ENCODE assay signal across 22 cellular contexts in the genomic region with DNA sequence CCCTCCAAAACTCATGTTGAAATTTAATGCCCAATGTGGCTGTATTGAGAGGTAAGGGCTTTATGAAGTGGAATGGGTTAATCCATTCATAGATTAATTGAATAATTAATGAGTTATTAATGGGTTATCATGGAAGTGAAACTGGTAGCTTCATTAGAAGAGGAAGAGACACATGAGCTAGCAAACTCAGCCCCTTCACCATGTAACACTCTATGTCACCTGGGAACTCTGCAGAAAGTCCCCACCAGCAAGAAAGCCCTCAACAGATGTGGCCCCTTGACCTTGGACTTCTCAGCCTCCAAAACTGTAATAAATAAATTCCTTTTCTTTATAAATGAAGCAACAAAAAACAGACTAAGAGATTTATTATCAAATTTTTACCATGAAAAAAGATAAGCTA.
DNase-seq lines count a peak whose midpoint lies in the region; ATAC-seq, FAIRE-seq and TF ChIP-seq lines count a peak whose summit lies in the region.
"Had no signal": no experiment of that assay in that cellular context is flagged by ENCODE, and none has a peak within 500 bp of the region (broad histone marks: within the 10 kb centered on the region; RNA-seq: fewer than 3 reads in every experiment).

No MANE protein-coding gene starts in this region.

- POLR2A ChIA-PET in GM12878 (lab: Charles Lee), result interaction anchor here (1.1 kb wide), 1 partner anchor 117 kb away, joined by 3 read pairs; no protein-coding TSS in a partner anchor

- H3K27me3 ChIP-seq in GM12878 (replicated peaks in 1 of 2; ENCODE audit: control insufficient read depth in 2 of 2, insufficient read depth in 2 of 2, low read length in 1 of 2), result no peaks in the 10 kb centered on the region
- H3K27me3 ChIP-seq: BE2C had no signal

- RAD21 ChIA-PET in GM12878 (lab: Charles Lee; ENCODE audit: unreplicated experiment), result interaction anchor here (0.7 to 1.6 kb wide), 5 partner anchors 8 to 224 kb away, joined by 3 to 4 read pairs (median 3); a partner anchor contains a TSS

- no peak for TF ChIP-seq CTCF in GM12878 (IDR thresholded peaks at IDR 0.05 in 2 of 3, conservative IDR thresholded peaks at IDR 0.05 in 1 of 3; ENCODE audit: control insufficient read depth in 2 of 3, extremely low read depth in 1 of 3, insufficient read depth in 1 of 3, low read depth in 3 of 3, low read length in 3 of 3)

- ATAC-seq in GM18907 (IDR thresholded peaks at IDR 0.05; ENCODE audit: unreplicated experiment) (peak; percentile 63), HG03460 (IDR thresholded peaks at IDR 0.05; ENCODE audit: unreplicated experiment) (peak; percentile 55), GM12878 (peak; percentile 62)
- ATAC-seq: HepG2 had no signal

- H3K27ac ChIP-seq in GM12878 (ENCODE audit: control insufficient read depth, insufficient read depth), result no peak overlapping the region
- H3K27ac ChIP-seq: GM23248 had no signal

- CTCF ChIA-PET in GM12878 (lab: Yijun Ruan, JAX), result interaction anchor here (0.8 to 1.8 kb wide), 2 partner anchors 75 to 77 kb away, joined by 3 to 4 read pairs; no protein-coding TSS in a partner anchor

- FAIRE-seq in GM12878 (lab: Jason Lieb, UNC), result no peak
- FAIRE-seq: A204.1, GM19239, HepG2 had no signal

- H3K9me3 ChIP-seq in GM12878 (replicated peaks; ENCODE audit: control insufficient read depth, insufficient read depth, low read length), result no peaks in the 10 kb centered on the region
- H3K9me3 ChIP-seq: BE2C, HAP-1 had no signal

- H3K79me2 ChIP-seq in GM12878 (ENCODE audit: control insufficient read depth, insufficient read depth, low read length), result no peaks in the 10 kb centered on the region

- no peak overlapping the region for H3K9ac ChIP-seq in GM12878 (ENCODE audit: control insufficient read depth, insufficient read depth, low read length)
- H3K9ac ChIP-seq: GM23248 had no signal

- H4K20me1 ChIP-seq in GM12878 (ENCODE audit: control insufficient read depth, insufficient read depth), result no peaks in the 10 kb centered on the region

- BruUV-seq in GM12878 (replicated peaks; lab: Mats Ljungman, UMichigan), result no TSS peak

- DNase-seq in GM12878 (ENCODE audit: low read depth, low spot score) (no peak), posterior cingulate gyrus (no peak), NCI-H2029 treated with DMSO at 0.1 percent for 48 hours (lab: John Stamatoyannopoulos, UW) (no peak), NCI-H526 treated with DMSO at 0.1 percent for 48 hours (lab: John Stamatoyannopoulos, UW) (no peak), DMS79 (lab: John Stamatoyannopoulos, UW) (no peak)
- DNase-seq: ACHN; BE2C; C1 segment of cervical spinal cord; CD4-positive, CD25-positive, alpha-beta regulatory T cell; CD8-positive, alpha-beta memory T cell; COR-L47; DMS 273 treated with DMSO at 0.1 percent for 48 hours; GDM1; GM23248; Kasumi-1; KBM-7 had no signal

- no peak for TF ChIP-seq RAD21 in GM12878 (IDR thresholded peaks at IDR 0.05; ENCODE audit: insufficient read depth, low read depth, low read length)

- H2AFZ ChIP-seq in GM12878 (ENCODE audit: control insufficient read depth, low read depth, low read length), result no peak overlapping the region
- H2AFZ ChIP-seq: GM23248 had no signal

- SMC1A ChIA-PET in GM12878 (lab: Charles Lee; ENCODE audit: uncharacterized antibody, unreplicated experiment), result interaction anchor here (1.1 to 1.8 kb wide), 7 partner anchors 8 to 376 kb away, joined by 3 to 6 read pairs (median 4); no protein-coding TSS in a partner anchor

- no peaks in the 10 kb centered on the region for H3K36me3 ChIP-seq in GM12878 (ENCODE audit: control insufficient read depth in 2 of 2, insufficient read depth in 2 of 2, low read length in 1 of 2)
- H3K36me3 ChIP-seq: BE2C, HAP-1 had no signal

- H3K4me2 ChIP-seq in GM12878 (ENCODE audit: control insufficient read depth, insufficient read depth), result no peak overlapping the region

- H3K4me1 ChIP-seq in GM12878 (ENCODE audit: control insufficient read depth, insufficient read depth, low read length), result peaks cover 6% of the 10 kb centered on the region
- H3K4me1 ChIP-seq: HAP-1 had no signal

- intact Hi-C loops in GM12878 (cut with micrococcal nuclease; ENCODE audit: unreplicated experiment) (no loop called here), posterior cingulate gyrus (cut with DNase I) (no loop called here)

- H3K4me3 ChIP-seq in GM12878, result no peak overlapping the region
- H3K4me3 ChIP-seq: GM23248, HAP-1 had no signal

- TF ChIP-seq EP300 in GM12878 (IDR thresholded peaks at IDR 0.05; ENCODE audit: borderline replicate concordance in 1 of 2, control insufficient read depth in 1 of 2, low read depth in 2 of 2, low read length in 2 of 2), result no peak

- TF ChIP-seq POLR2A in GM12878 (IDR thresholded peaks at IDR 0.05; ENCODE audit: low read depth, low read length), result no peak

- in situ Hi-C loops in GM12878 (cut with MboI), result no loop called here

TF ChIP-seq in GM12878, 131 proteins besides CTCF, POLR2A, EP300 and RAD21:
- no peak for TF ChIP-seq TCF7 (IDR thresholded peaks at IDR 0.05; ENCODE audit: borderline replicate concordance)
- no peak for TF ChIP-seq SMC3 (IDR thresholded peaks at IDR 0.05; ENCODE audit: borderline replicate concordance, low read length)
- TF ChIP-seq NR2C2 (IDR thresholded peaks at IDR 0.05; ENCODE audit: borderline replicate concordance, control insufficient read depth, insufficient read length, low read depth), result no peak
- peak; percentile 20; the same call in 1 of the 2 replicates for TF ChIP-seq SPI1 (IDR thresholded peaks at IDR 0.05; ENCODE audit: borderline replicate concordance, insufficient read depth, low read depth, low read length)
- no peak for TF ChIP-seq TCF12 (IDR thresholded peaks at IDR 0.05; ENCODE audit: low read depth, low read length)
- TF ChIP-seq, protein P1, sequence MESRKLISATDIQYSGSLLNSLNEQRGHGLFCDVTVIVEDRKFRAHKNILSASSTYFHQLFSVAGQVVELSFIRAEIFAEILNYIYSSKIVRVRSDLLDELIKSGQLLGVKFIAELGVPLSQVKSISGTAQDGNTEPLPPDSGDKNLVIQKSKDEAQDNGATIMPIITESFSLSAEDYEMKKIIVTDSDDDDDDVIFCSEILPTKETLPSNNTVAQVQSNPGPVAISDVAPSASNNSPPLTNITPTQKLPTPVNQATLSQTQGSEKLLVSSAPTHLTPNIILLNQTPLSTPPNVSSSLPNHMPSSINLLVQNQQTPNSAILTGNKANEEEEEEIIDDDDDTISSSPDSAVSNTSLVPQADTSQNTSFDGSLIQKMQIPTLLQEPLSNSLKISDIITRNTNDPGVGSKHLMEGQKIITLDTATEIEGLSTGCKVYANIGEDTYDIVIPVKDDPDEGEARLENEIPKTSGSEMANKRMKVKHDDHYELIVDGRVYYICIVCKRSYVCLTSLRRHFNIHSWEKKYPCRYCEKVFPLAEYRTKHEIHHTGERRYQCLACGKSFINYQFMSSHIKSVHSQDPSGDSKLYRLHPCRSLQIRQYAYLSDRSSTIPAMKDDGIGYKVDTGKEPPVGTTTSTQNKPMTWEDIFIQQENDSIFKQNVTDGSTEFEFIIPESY (IDR thresholded peaks at IDR 0.05), result no peak
- TF ChIP-seq RUNX3 (IDR thresholded peaks at IDR 0.05; ENCODE audit: low read length), result no peak
- peak; percentile 55 for TF ChIP-seq MTA2 (IDR thresholded peaks at IDR 0.05; ENCODE audit: low read depth)
- peak; percentile 84 for TF ChIP-seq NR2F1 (conservative IDR thresholded peaks at IDR 0.05)
- no peak for TF ChIP-seq HDAC6 (IDR thresholded peaks at IDR 0.05; ENCODE audit: unreplicated experiment)
- no peak for TF ChIP-seq KLF5 (IDR thresholded peaks at IDR 0.05; ENCODE audit: partially characterized antibody)
- TF ChIP-seq, protein P2, sequence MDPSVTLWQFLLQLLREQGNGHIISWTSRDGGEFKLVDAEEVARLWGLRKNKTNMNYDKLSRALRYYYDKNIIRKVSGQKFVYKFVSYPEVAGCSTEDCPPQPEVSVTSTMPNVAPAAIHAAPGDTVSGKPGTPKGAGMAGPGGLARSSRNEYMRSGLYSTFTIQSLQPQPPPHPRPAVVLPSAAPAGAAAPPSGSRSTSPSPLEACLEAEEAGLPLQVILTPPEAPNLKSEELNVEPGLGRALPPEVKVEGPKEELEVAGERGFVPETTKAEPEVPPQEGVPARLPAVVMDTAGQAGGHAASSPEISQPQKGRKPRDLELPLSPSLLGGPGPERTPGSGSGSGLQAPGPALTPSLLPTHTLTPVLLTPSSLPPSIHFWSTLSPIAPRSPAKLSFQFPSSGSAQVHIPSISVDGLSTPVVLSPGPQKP (IDR thresholded peaks at IDR 0.05; ENCODE audit: low read depth, low read length), result no peak
- TF ChIP-seq GATAD2B (conservative IDR thresholded peaks at IDR 0.05; ENCODE audit: low read depth), result no peak
